Comparison of ENCODE assay signal across 8 cellular contexts in the genomic region with DNA sequence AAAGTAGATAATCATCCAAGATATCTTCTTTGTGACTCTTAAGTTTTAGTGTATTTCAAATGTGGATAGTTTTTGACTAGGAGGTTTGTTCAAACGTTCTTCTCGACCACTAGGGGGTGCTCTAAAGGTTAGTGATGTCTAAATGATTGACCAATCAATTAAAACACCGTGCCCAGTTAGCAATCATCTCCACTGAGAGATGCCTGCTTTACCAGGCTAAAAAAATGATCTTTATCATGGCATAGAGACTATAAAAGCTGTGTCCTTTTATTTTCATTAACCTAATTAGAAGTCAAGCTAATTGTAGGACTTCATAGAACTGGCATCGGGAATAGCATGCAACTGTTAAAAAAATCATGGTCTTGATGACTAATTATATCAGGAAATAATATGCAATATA.
A peak's percentile ranks its signal among the peaks of the same experiment; 100 is the strongest.
DNase-seq lines count a peak whose midpoint lies in the region; ATAC-seq and TF ChIP-seq lines count a peak whose summit lies in the region.

No MANE protein-coding gene starts in this region.

- H3K9ac ChIP-seq in SU-DHL-6 (ENCODE audit: low read length), result no peak overlapping the region

- H3F3A ChIP-seq in SU-DHL-6 (ENCODE audit: insufficient read depth), result peaks cover 46% of the 10 kb centered on the region

- peaks cover 13 to 20% of the 10 kb centered on the region in 2 donors for H3K36me3 Mint-ChIP-seq in activated T-cell treated with anti-CD3 and anti-CD28 coated beads, Interleukin-2, amount 50 U/mL, for 72 hours (ENCODE audit: insufficient read depth in 2 of 2)

- no peak for TF ChIP-seq EP300 in esophagus muscularis mucosa (IDR thresholded peaks at IDR 0.05)

- H3K36me3 ChIP-seq in SU-DHL-6 (ENCODE audit: low read length) (no peaks in the 10 kb centered on the region), esophagus muscularis mucosa (no peaks in the 10 kb centered on the region)

- peaks cover 99% of the 10 kb centered on the region for H3K4me1 Mint-ChIP-seq in activated T-cell treated with anti-CD3 and anti-CD28 coated beads, Interleukin-2, amount 50 U/mL, for 72 hours (ENCODE audit: low read depth)

- WGBS in esophagus muscularis mucosa, result 24% methylated on average over 4 of the region's 4 CpGs

- ATAC-seq in activated T-cell treated with anti-CD3 and anti-CD28 coated beads, Interleukin-2, amount 50 U/mL, for 72 hours (replicated peaks in 1 of 2), result no peak

- no peaks in the 10 kb centered on the region for H3K27me3 Mint-ChIP-seq in activated T-cell treated with anti-CD3 and anti-CD28 coated beads, Interleukin-2, amount 50 U/mL, for 72 hours (ENCODE audit: low read depth)

- H3K4me3 Mint-ChIP-seq in activated T-cell treated with anti-CD3 and anti-CD28 coated beads, Interleukin-2, amount 50 U/mL, for 72 hours, result peak overlapping the region; percentile 42 to 82

- no peak overlapping the region for H2AFZ ChIP-seq in SU-DHL-6 (ENCODE audit: low read depth, low read length, severe bottlenecking)

- H3K9me3 Mint-ChIP-seq in activated T-cell treated with anti-CD3 and anti-CD28 coated beads, Interleukin-2, amount 50 U/mL, for 72 hours, result peaks cover 2% of the 10 kb centered on the region in 2 donors

- peaks cover 72 to 81% (median 78%) of the 10 kb centered on the region in 4 donors for H3K4me1 ChIP-seq in esophagus muscularis mucosa

- TF ChIP-seq CTCF in SU-DHL-6 (IDR thresholded peaks at IDR 0.05; ENCODE audit: insufficient read depth, low read length, poor library complexity, severe bottlenecking), result peak; percentile 87
- peak; percentile 55 to 74 (median 64) for TF ChIP-seq CTCF in esophagus muscularis mucosa (IDR thresholded peaks at IDR 0.05)

- no peaks in the 10 kb centered on the region for H3K9me2 ChIP-seq in SU-DHL-6 (replicated peaks; ENCODE audit: insufficient read depth, low read length)

- H3K27ac ChIP-seq in SU-DHL-6 (ENCODE audit: low read depth, low read length), result peak overlapping the region; percentile 93
- H3K27ac ChIP-seq in esophagus muscularis mucosa (replicated peaks in 1 of 4), result peak overlapping the region; percentile 28 to 76 (median 72)

- H3K4me2 ChIP-seq in SU-DHL-6 (ENCODE audit: low read depth, low read length, poor library complexity, severe bottlenecking), result peak overlapping the region; percentile 90

- peak in 1 of 2 donors; percentile 50 for DNase-seq in activated T-cell treated with anti-CD3 and anti-CD28 coated beads, Interleukin-2, amount 50 U/mL, for 72 hours
- DNase-seq in activated T-cell treated with anti-CD3 and anti-CD28 coated beads, Interleukin-2, amount 50 U/mL, for 48 hours, result no peak
- DNase-seq in MV-4-11 (lab: John Stamatoyannopoulos, UW) (peak; percentile 76), esophagus muscularis mucosa (ENCODE audit: extremely low spot score) (no peak), pons (ENCODE audit: low spot score) (peak; percentile 75), middle frontal gyrus (ENCODE audit: extremely low spot score, low spot score) (no peak), A172 (ENCODE audit: low spot score) (no peak)

- no peaks in the 10 kb centered on the region for H3K79me2 ChIP-seq in SU-DHL-6 (ENCODE audit: insufficient read depth, low read length)

- intact Hi-C loops in esophagus muscularis mucosa (cut with DNase I), result loop anchor here (5.0 to 10.0 kb wide), 2 partner anchors 87 to 219 kb away; a partner anchor contains a TSS

- H3K9me3 ChIP-seq in SU-DHL-6 (ENCODE audit: insufficient read depth, low read length) (no peaks in the 10 kb centered on the region), esophagus muscularis mucosa (no peaks in the 10 kb centered on the region)

- H4K20me1 ChIP-seq in SU-DHL-6 (ENCODE audit: low read depth, low read length), result no peaks in the 10 kb centered on the region

- no peak overlapping the region for H3K4me3 ChIP-seq in SU-DHL-6 (ENCODE audit: insufficient read depth, low read length, poor library complexity, severe bottlenecking)
- no peak overlapping the region for H3K4me3 ChIP-seq in esophagus muscularis mucosa

- peak overlapping the region; percentile 98 for H3K27ac Mint-ChIP-seq in activated T-cell treated with anti-CD3 and anti-CD28 coated beads, Interleukin-2, amount 50 U/mL, for 72 hours

- no peaks in the 10 kb centered on the region for H3K27me3 ChIP-seq in SU-DHL-6 (ENCODE audit: low read length)
- no peaks in the 10 kb centered on the region for H3K27me3 ChIP-seq in esophagus muscularis mucosa

- TF ChIP-seq POLR2A in esophagus muscularis mucosa (IDR thresholded peaks at IDR 0.05; ENCODE audit: low read depth), result no peak

Comparison
In these comparisons a context has a peak if more than half of its experiments do, and no peak if none do; other contexts are left out.
1. DNase-seq: peak in MV-4-11 (single experiment) and pons (single experiment); none in activated T-cell treated with anti-CD3 and anti-CD28 coated beads, Interleukin-2, amount 50 U/mL, for 48 hours (0 of 2), esophagus muscularis mucosa (single experiment), middle frontal gyrus (single experiment) and A172 (single experiment).